Comparison of ENCODE assay signal across 11 cellular contexts in genomic region chr3:152271465-152272035, GRCh38. TPM values are rescaled to one million over a fixed set of nuclear protein-coding genes. Genes with fewer than 3 reads are reported as not detected.
DNase-seq lines count a peak whose midpoint lies in the region; ATAC-seq, FAIRE-seq and TF ChIP-seq lines count a peak whose summit lies in the region.
"Had no signal": no experiment of that assay in that cellular context is flagged by ENCODE, and none has a peak within 500 bp of the region (broad histone marks: within the 10 kb centered on the region; RNA-seq: fewer than 3 reads in every experiment).

No MANE protein-coding gene starts in this region.

- H3K27me3 Mint-ChIP-seq in activated CD8-positive, alpha-beta T cell treated with anti-CD3 and anti-CD28 coated beads for 36 hours, result no peaks in the 10 kb centered on the region

- H3K27me3 ChIP-seq in SK-N-SH (ENCODE audit: insufficient read depth), result no peaks in the 10 kb centered on the region
- no peaks in the 10 kb centered on the region for H3K27me3 ChIP-seq in keratinocyte (ENCODE audit: control insufficient read depth, extremely low read depth, insufficient read depth, low read length)

- H3K79me2 ChIP-seq in SK-N-SH (ENCODE audit: insufficient read depth) (peaks cover 95% of the 10 kb centered on the region), keratinocyte (ENCODE audit: control insufficient read depth, insufficient read depth, low read length) (peaks cover 75% of the 10 kb centered on the region)

- no peaks in the 10 kb centered on the region for H3K9me3 Mint-ChIP-seq in activated CD8-positive, alpha-beta T cell treated with anti-CD3 and anti-CD28 coated beads for 36 hours

- WGBS in SK-N-SH (ENCODE audit: low lambda C conversion rate), result 74% methylated on average over 3 of the region's 3 CpGs

- intact Hi-C loops in activated CD8-positive, alpha-beta T cell treated with anti-CD3 and anti-CD28 coated beads for 36 hours (cut with micrococcal nuclease), result loop anchor here (2.0 to 10.0 kb wide), 2 partner anchors 13 to 147 kb away; no protein-coding TSS in a partner anchor

- H3F3A ChIP-seq in SK-N-SH (replicated peaks; ENCODE audit: insufficient read depth), result peaks cover 36% of the 10 kb centered on the region

- H3K9me3 ChIP-seq in SK-N-SH (no peaks in the 10 kb centered on the region), keratinocyte (ENCODE audit: control insufficient read depth, low read depth, low read length) (no peaks in the 10 kb centered on the region)

- TF ChIP-seq EP300 in SK-N-SH (IDR thresholded peaks at IDR 0.05; ENCODE audit: borderline replicate concordance in 1 of 2, low read depth in 1 of 2, low read length in 1 of 2), result no peak

- H3K4me3 ChIP-seq in SK-N-SH (ENCODE audit: low read depth in 2 of 2, low read length in 1 of 2) (peak overlapping the region; percentile 90 to 94; a peak in 3 of 4 replicates), keratinocyte (ENCODE audit: control insufficient read depth in 2 of 3, extremely low read depth in 1 of 3, insufficient read depth in 2 of 3, low read depth in 1 of 3, low read length in 3 of 3) (peak overlapping the region; percentile 71 to 90 (median 89))

- H4K20me1 ChIP-seq in SK-N-SH (ENCODE audit: insufficient read depth) (peaks cover 12% of the 10 kb centered on the region), keratinocyte (ENCODE audit: control insufficient read depth, extremely low read depth, insufficient read depth, low read length) (no peaks in the 10 kb centered on the region)

- peaks cover 16 to 22% of the 10 kb centered on the region in 2 experiments; a peak in 3 of 4 replicates for H3K4me1 ChIP-seq in SK-N-SH (ENCODE audit: control insufficient read depth in 1 of 2, insufficient read depth in 2 of 2, low read depth in 1 of 2, low read length in 1 of 2)
- H3K4me1 ChIP-seq in keratinocyte (ENCODE audit: control insufficient read depth, extremely low read depth, insufficient read depth, low read length), result peaks cover 39% of the 10 kb centered on the region

- H3K27ac Mint-ChIP-seq in activated CD8-positive, alpha-beta T cell treated with anti-CD3 and anti-CD28 coated beads for 36 hours, result peak overlapping the region; percentile 94

- DNase-seq in SK-N-SH (no peak), keratinocyte (ENCODE audit: low read depth, low spot score) (no peak), superior temporal gyrus (ENCODE audit: extremely low spot score) (peak; percentile 66)
- no peak for DNase-seq in activated CD8-positive, alpha-beta T cell treated with anti-CD3 and anti-CD28 coated beads for 36 hours
- no peak for DNase-seq in activated CD8-positive, alpha-beta memory T cell treated with anti-CD3 and anti-CD28 coated beads for 24 hours
- DNase-seq: 8988T; NCI-H82; stimulated activated CD4-positive, alpha-beta T cell treated with anti-CD3 and anti-CD28 coated beads, Interleukin-4, amount 100 ng/mL, for 1 hour had no signal

- H3K4me2 ChIP-seq in SK-N-SH (peak overlapping the region; percentile 87), keratinocyte (ENCODE audit: control insufficient read depth, extremely low read depth, insufficient read depth, low read depth, low read length) (peak overlapping the region; percentile 90)

- CTCF ChIA-PET in SK-N-SH (lab: Yijun Ruan, JAX), result interaction anchor here (0.7 to 3.3 kb wide), 4 partner anchors 12 to 172 kb away, joined by 3 to 13 read pairs (median 4); no protein-coding TSS in a partner anchor
- CTCF ChIA-PET in activated CD8-positive, alpha-beta T cell treated with anti-CD3 and anti-CD28 coated beads for 36 hours (lab: Charles Lee), result interaction anchor here (1.2 to 1.7 kb wide), 3 partner anchors 25 to 172 kb away, joined by 3 to 5 read pairs (median 4); no protein-coding TSS in a partner anchor

- peaks cover 2% of the 10 kb centered on the region for H3K9me1 ChIP-seq in keratinocyte (ENCODE audit: control insufficient read depth, extremely low read depth, insufficient read depth, low read length)

- no peak for FAIRE-seq in keratinocyte (lab: Jason Lieb, UNC)

- H2AFZ ChIP-seq in SK-N-SH (ENCODE audit: low read depth) (no peak overlapping the region), keratinocyte (ENCODE audit: control insufficient read depth, low read length) (no peak overlapping the region)

- no peak for TF ChIP-seq RAD21 in SK-N-SH (IDR thresholded peaks at IDR 0.05; ENCODE audit: low read length)

- ATAC-seq in SK-N-SH treated with all-trans-retinoic acid at 6 μM for 48 hours (no peak), GM21515 (IDR thresholded peaks at IDR 0.05; ENCODE audit: unreplicated experiment) (no peak), GM21390 (IDR thresholded peaks at IDR 0.05; ENCODE audit: unreplicated experiment) (no peak)
- ATAC-seq in activated CD8-positive, alpha-beta T cell treated with anti-CD3 and anti-CD28 coated beads for 36 hours, result no peak

- peaks cover 52% of the 10 kb centered on the region for H3K36me3 Mint-ChIP-seq in activated CD8-positive, alpha-beta T cell treated with anti-CD3 and anti-CD28 coated beads for 36 hours (ENCODE audit: low read depth)

- peaks cover 43% of the 10 kb centered on the region for H3K4me1 Mint-ChIP-seq in activated CD8-positive, alpha-beta T cell treated with anti-CD3 and anti-CD28 coated beads for 36 hours (ENCODE audit: low read depth)

- TF ChIP-seq CTCF in SK-N-SH (IDR thresholded peaks at IDR 0.05) (no peak), keratinocyte (optimal IDR thresholded peaks at IDR 0.05 in 1 of 3, IDR thresholded peaks at IDR 0.05 in 1 of 3, conservative IDR thresholded peaks at IDR 0.05 in 1 of 3; ENCODE audit: extremely low read depth in 1 of 3, insufficient read depth in 2 of 3, low read length in 3 of 3) (no peak)
- TF ChIP-seq CTCF in activated CD8-positive, alpha-beta T cell treated with anti-CD3 and anti-CD28 coated beads for 36 hours (IDR thresholded peaks at IDR 0.05), result no peak

- H3K36me3 ChIP-seq in SK-N-SH (replicated peaks in 1 of 2; ENCODE audit: control insufficient read depth in 1 of 2, insufficient read depth in 2 of 2, low read length in 1 of 2), result peaks cover 2 to 23% of the 10 kb centered on the region in 2 experiments
- no peaks in the 10 kb centered on the region for H3K36me3 ChIP-seq in keratinocyte (ENCODE audit: control insufficient read depth in 2 of 2, extremely low read depth in 1 of 2, insufficient read depth in 2 of 2, low read length in 2 of 2)

- H3K27ac ChIP-seq in SK-N-SH (ENCODE audit: low read depth in 2 of 2, low read length in 1 of 2) (peak overlapping the region; percentile 47 to 96), keratinocyte (ENCODE audit: control insufficient read depth, insufficient read depth, low read length) (peak overlapping the region; percentile 85)

- H3K9me2 ChIP-seq in SK-N-SH, result no peaks in the 10 kb centered on the region

- POLR2A ChIA-PET in SK-N-SH (lab: Yijun Ruan, JAX), result no interaction called here
- POLR2A ChIA-PET in activated CD8-positive, alpha-beta T cell treated with anti-CD3 and anti-CD28 coated beads for 36 hours (lab: Charles Lee), result interaction anchor here (0.7 to 8.1 kb wide), 11 partner anchors 10 to 1510 kb away, joined by 3 to 159 read pairs (median 4); partner anchors contain the start of gene GPR171

- H3K4me3 Mint-ChIP-seq in activated CD8-positive, alpha-beta T cell treated with anti-CD3 and anti-CD28 coated beads for 36 hours, result peak overlapping the region; percentile 82

- H3K9ac ChIP-seq in SK-N-SH (peak overlapping the region; percentile 96), keratinocyte (ENCODE audit: control insufficient read depth, extremely low read depth, insufficient read depth, low read length) (peak overlapping the region; percentile 87)

- dilution Hi-C loops in keratinocyte (cut with MboI; ENCODE audit: extremely low pct_ligation_motif_present, low sequenced_read_pairs), result no loop called here

TF ChIP-seq in SK-N-SH, 30 proteins besides CTCF, POLR2A, EP300 and RAD21 (continues in another document):
- TF ChIP-seq, protein P1, sequence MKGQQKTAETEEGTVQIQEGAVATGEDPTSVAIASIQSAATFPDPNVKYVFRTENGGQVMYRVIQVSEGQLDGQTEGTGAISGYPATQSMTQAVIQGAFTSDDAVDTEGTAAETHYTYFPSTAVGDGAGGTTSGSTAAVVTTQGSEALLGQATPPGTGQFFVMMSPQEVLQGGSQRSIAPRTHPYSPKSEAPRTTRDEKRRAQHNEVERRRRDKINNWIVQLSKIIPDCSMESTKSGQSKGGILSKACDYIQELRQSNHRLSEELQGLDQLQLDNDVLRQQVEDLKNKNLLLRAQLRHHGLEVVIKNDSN (IDR thresholded peaks at IDR 0.05; ENCODE audit: borderline replicate concordance, low read depth), result no peak
- no peak for TF ChIP-seq TEAD4 (IDR thresholded peaks at IDR 0.05; ENCODE audit: borderline replicate concordance, insufficient read depth)

TF ChIP-seq in SK-N-SH treated with all-trans-retinoic acid at 6 μM for 48 hours, 23 proteins besides CTCF, POLR2A, EP300 and RAD21 (continues in another document):
- no peak for TF ChIP-seq OSR1 (CRISPR knock-in tag; IDR thresholded peaks at IDR 0.05)
- TF ChIP-seq TOX (CRISPR knock-in tag; IDR thresholded peaks at IDR 0.05; ENCODE audit: borderline replicate concordance), result no peak

RNA-seq across cellular contexts. Expression of gene MBNL1, which starts 2.8 kb away (rescaled TPM):
- polyA plus RNA-seq in SK-N-SH (2012; rRNA removed) (44.3 and 65.1 TPM in 2 replicates), keratinocyte (56.4 to 71.2 TPM (median 58.3 TPM) in 3 replicates)
- 53.4 and 63.3 TPM in 2 replicates for polyA plus RNA-seq in SK-N-SH (2012; cell fraction: cytosol; rRNA removed)
- polyA plus RNA-seq in SK-N-SH (2012; cell fraction: nucleus; rRNA removed), result 56.9 and 69.6 TPM in 2 replicates
- total RNA-seq in activated CD8-positive, alpha-beta T cell treated with anti-CD3 and anti-CD28 coated beads for 36 hours, result 100 to 1,000 TPM; 341 to 360 TPM
- polyA plus RNA-seq in keratinocyte (2011; ENCODE audit: low read depth), result 46.2 TPM
- 49.0 and 54.8 TPM in 2 replicates for polyA plus RNA-seq in keratinocyte (2011; cell fraction: cytosol; rRNA removed)
- polyA plus RNA-seq in keratinocyte (2011; cell fraction: nucleus; rRNA removed), result 76.5 and 82.3 TPM in 2 replicates
- 26.3 and 45.5 TPM in 2 replicates for polyA plus RNA-seq in keratinocyte (2012; ENCODE audit: low replicate concordance)
- polyA minus RNA-seq in keratinocyte, result 98.5 to 233 TPM (median 221 TPM) in 3 replicates
- 130 TPM for polyA minus RNA-seq in keratinocyte (2011; cell fraction: cytosol; rRNA and poly(A)+ RNA removed)
- polyA minus RNA-seq in keratinocyte (2011; cell fraction: nucleus; rRNA and poly(A)+ RNA removed), result 153 and 237 TPM in 2 replicates
